In genomic region chr10:17833656-17834055, GRCh38 we compare ENCODE assay signal across 29 cellular contexts. TPM values are rescaled to one million over a fixed set of nuclear protein-coding genes. Genes with fewer than 3 reads are reported as not detected.
"Had no signal": no experiment of that assay in that cellular context is flagged by ENCODE, and none has a peak within 500 bp of the region (broad histone marks: within the 10 kb centered on the region; RNA-seq: fewer than 3 reads in every experiment).

No MANE protein-coding gene starts in this region.

- DNase-seq: kidney; left colon; left lung; midbrain; mucosa of descending colon; naive thymus-derived CD4-positive, alpha-beta T cell; nucleus accumbens; pancreas; posterior cingulate gyrus; retina; right cardiac atrium; stimulated activated CD4-positive, alpha-beta T cell treated with anti-CD3 and anti-CD28 coated beads, Interleukin-12 subunit alpha, Interleukin-12 subunit beta, amount 100 ng/mL, for 4 hours; stimulated activated CD4-positive, alpha-beta T cell treated with anti-CD3 and anti-CD28 coated beads, Interleukin-15, amount 100 ng/mL, for 24 hours; stimulated activated CD4-positive, alpha-beta T cell treated with anti-CD3 and anti-CD28 coated beads, Interleukin-2, amount 100 ng/mL, for 24 hours; stimulated activated CD4-positive, alpha-beta T cell treated with anti-CD3 and anti-CD28 coated beads, Interleukin-4, amount 100 ng/mL, for 1 hour; stimulated activated naive B cell treated with anti-CD40 and anti-IgM and Interleukin-4, amounts not matched to agents 10 μg/mL and 1 μg/mL and 100 μg/mL, for 72 hours; stimulated activated naive CD8-positive, alpha-beta T cell treated with anti-CD3 and anti-CD28 coated beads, Interleukin-15, Interleukin-2, amounts not matched to agents 100 U/mL and 50 U/mL, for 24 hours; stomach; testis; thyroid gland; transverse colon; upper lobe of left lung had no signal

- H3K9me3 Mint-ChIP-seq: naive thymus-derived CD4-positive, alpha-beta T cell; nephron; neural crest cell; stimulated activated naive B cell treated with anti-CD40 and anti-IgM and Interleukin-4, amounts not matched to agents 10 μg/mL and 1 μg/mL and 100 μg/mL, for 72 hours had no signal

- H3K27ac ChIP-seq: left lung, pancreas, prostate gland, skin epidermis, stomach, testis, thyroid gland, transverse colon, upper lobe of left lung, vagina had no signal

- H3K36me3 Mint-ChIP-seq: naive thymus-derived CD4-positive, alpha-beta T cell; stimulated activated naive B cell treated with anti-CD40 and anti-IgM and Interleukin-4, amounts not matched to agents 10 μg/mL and 1 μg/mL and 100 μg/mL, for 72 hours had no signal

- ATAC-seq: left colon; left lung; mucosa of descending colon; naive thymus-derived CD4-positive, alpha-beta T cell; pancreas; right cardiac atrium; sciatic nerve; stimulated activated naive B cell treated with anti-CD40 and anti-IgM and Interleukin-4, amounts not matched to agents 10 μg/mL and 1 μg/mL and 100 μg/mL, for 72 hours; stimulated activated naive CD8-positive, alpha-beta T cell treated with anti-CD3 and anti-CD28 coated beads, Interleukin-15, Interleukin-2, amounts not matched to agents 100 U/mL and 50 U/mL, for 24 hours had no signal

- H3K36me3 ChIP-seq: left lung, pancreas, prostate gland, stomach, thyroid gland, transverse colon, upper lobe of left lung, vagina had no signal

- H3K27ac Mint-ChIP-seq: naive thymus-derived CD4-positive, alpha-beta T cell; nephron; stimulated activated naive B cell treated with anti-CD40 and anti-IgM and Interleukin-4, amounts not matched to agents 10 μg/mL and 1 μg/mL and 100 μg/mL, for 72 hours had no signal

- H3K4me3 Mint-ChIP-seq: naive thymus-derived CD4-positive, alpha-beta T cell; nephron; neural crest cell; stimulated activated naive B cell treated with anti-CD40 and anti-IgM and Interleukin-4, amounts not matched to agents 10 μg/mL and 1 μg/mL and 100 μg/mL, for 72 hours had no signal

- H3K4me1 ChIP-seq: prostate gland, testis, thyroid gland, vagina had no signal

- H3K4me1 Mint-ChIP-seq: nephron, neural crest cell had no signal

- H3K27me3 ChIP-seq: left lung, pancreas, testis, thyroid gland, transverse colon, upper lobe of left lung, vagina had no signal

- FAIRE-seq: kidney, pancreas had no signal

- H3K9me3 ChIP-seq: left lung, mucosa of descending colon, pancreas, prostate gland, stomach, testis, thyroid gland, transverse colon, upper lobe of left lung, vagina had no signal

- H3K4me3 ChIP-seq: left lung, lung, mucosa of descending colon, pancreas, prostate gland, skin epidermis, stomach, testis, thyroid gland, transverse colon, upper lobe of left lung, vagina had no signal

RNA-seq across cellular contexts. Expression of gene MRC1, which starts 24.5 kb away (rescaled TPM):
- total RNA-seq: neural crest cell had no signal
- polyA plus RNA-seq: naive thymus-derived CD4-positive, alpha-beta T cell had no signal
